Comparison of ENCODE assay signal across 8 cellular contexts in genomic region chr12:56151672-56152131, GRCh38. TPM values are rescaled to one million over a fixed set of nuclear protein-coding genes. Genes with fewer than 3 reads are reported as not detected.
DNase-seq lines count a peak whose midpoint lies in the region; ATAC-seq and FAIRE-seq lines count a peak whose summit lies in the region.

No MANE protein-coding gene starts in this region.

- intact Hi-C loops in left ventricle myocardium superior (cut with micrococcal nuclease), result no loop called here

- DNase-seq in HK-2 (ENCODE audit: unreplicated experiment) (peak; percentile 72), RCC 7860 (ENCODE audit: low spot score) (peak; percentile 44), left ventricle myocardium superior (peak; percentile 49), glomerular visceral epithelial cell (ENCODE audit: extremely low spot score) (no peak)
- DNase-seq in activated naive CD4-positive, alpha-beta T cell treated with anti-CD3 and anti-CD28 coated beads, Interleukin-2, amount 10 ng/mL, durations not matched to agents 7 days and 5 days, result peak; percentile 82

- FAIRE-seq in RCC 7860 (lab: Jason Lieb, UNC), result no peak

- ATAC-seq in GM19324 (IDR thresholded peaks at IDR 0.05; ENCODE audit: low FRiP score, unreplicated experiment), result peak; percentile 35
- peak; percentile 36 for ATAC-seq in left ventricle myocardium superior

- no peaks in the 10 kb centered on the region for H4K20me1 ChIP-seq in BLaER1

- H3K4me3 ChIP-seq in BLaER1 (peak overlapping the region; percentile 75), skeletal muscle tissue (ENCODE audit: low read length in 3 of 3) (peak overlapping the region; percentile 81 to 88 (median 83))

- H3K9ac ChIP-seq in BLaER1, result peak overlapping the region; percentile 88
- peak overlapping the region; percentile 88 to 95 (median 92) for H3K9ac ChIP-seq in skeletal muscle tissue (ENCODE audit: low read depth in 1 of 3, low read length in 3 of 3)

- peak overlapping the region; percentile 83 for H3K4me3 Mint-ChIP-seq in activated naive CD4-positive, alpha-beta T cell treated with anti-CD3 and anti-CD28 coated beads, Interleukin-2, amount 10 ng/mL, durations not matched to agents 7 days and 5 days

- peak overlapping the region; percentile 99 for H3K27ac Mint-ChIP-seq in activated naive CD4-positive, alpha-beta T cell treated with anti-CD3 and anti-CD28 coated beads, Interleukin-2, amount 10 ng/mL, durations not matched to agents 7 days and 5 days

- H3K27me3 Mint-ChIP-seq in activated naive CD4-positive, alpha-beta T cell treated with anti-CD3 and anti-CD28 coated beads, Interleukin-2, amount 10 ng/mL, durations not matched to agents 7 days and 5 days, result no peaks in the 10 kb centered on the region

- peaks cover 9% of the 10 kb centered on the region for H3K36me3 Mint-ChIP-seq in activated naive CD4-positive, alpha-beta T cell treated with anti-CD3 and anti-CD28 coated beads, Interleukin-2, amount 10 ng/mL, durations not matched to agents 7 days and 5 days

- H3K4me1 ChIP-seq in BLaER1 (peaks cover 47% of the 10 kb centered on the region), skeletal muscle tissue (ENCODE audit: control insufficient read depth in 3 of 3, insufficient read depth in 3 of 3, low read length in 3 of 3) (peaks cover 29 to 41% (median 35%) of the 10 kb centered on the region in 3 donors)

- H3K4me1 Mint-ChIP-seq in activated naive CD4-positive, alpha-beta T cell treated with anti-CD3 and anti-CD28 coated beads, Interleukin-2, amount 10 ng/mL, durations not matched to agents 7 days and 5 days, result peaks cover 51% of the 10 kb centered on the region

- H3K36me3 ChIP-seq in BLaER1, result peaks cover 27% of the 10 kb centered on the region
- H3K36me3 ChIP-seq in skeletal muscle tissue (ENCODE audit: control insufficient read depth in 3 of 3, insufficient read depth in 3 of 3, low read length in 3 of 3), result peaks cover 7 to 13% (median 10%) of the 10 kb centered on the region in 3 donors

- no peaks in the 10 kb centered on the region for H3K27me3 ChIP-seq in BLaER1
- H3K27me3 ChIP-seq in skeletal muscle tissue (ENCODE audit: control insufficient read depth in 3 of 3, insufficient read depth in 3 of 3, low read length in 3 of 3), result no peaks in the 10 kb centered on the region

- H3K9me3 ChIP-seq in BLaER1 (no peaks in the 10 kb centered on the region), skeletal muscle tissue (ENCODE audit: control insufficient read depth in 3 of 3, low read length in 3 of 3) (no peaks in the 10 kb centered on the region)

- H3K27ac ChIP-seq in BLaER1 (peak overlapping the region; percentile 84), skeletal muscle tissue (ENCODE audit: low read depth, low read length) (peak overlapping the region; percentile 98)

- H3K4me2 ChIP-seq in BLaER1, result peak overlapping the region; percentile 99

- CTCF ChIA-PET in activated naive CD4-positive, alpha-beta T cell treated with anti-CD3 and anti-CD28 coated beads, Interleukin-2, amount 10 ng/mL, durations not matched to agents 7 days and 5 days (lab: Charles Lee), result interaction anchor here (0.9 to 1.9 kb wide), 6 partner anchors 9 to 70 kb away, joined by 3 to 8 read pairs (median 6); partner anchors contain the start of genes ESYT1 and RNF41

- H3K9me3 Mint-ChIP-seq in activated naive CD4-positive, alpha-beta T cell treated with anti-CD3 and anti-CD28 coated beads, Interleukin-2, amount 10 ng/mL, durations not matched to agents 7 days and 5 days, result no peaks in the 10 kb centered on the region

RNA-seq across cellular contexts. Expression of gene MYL6B, which starts 0.7 kb away (rescaled TPM):
- total RNA-seq in left ventricle myocardium superior, result 41.4 TPM
- 451 TPM for total RNA-seq in skeletal muscle tissue

RNA-seq across cellular contexts. Expression of gene MYL6, which starts 6.5 kb away (rescaled TPM):
- 546 TPM for total RNA-seq in left ventricle myocardium superior
- total RNA-seq in skeletal muscle tissue, result 859 TPM

RNA-seq across cellular contexts. Expression of gene ESYT1, which starts 23.6 kb away (rescaled TPM):
- total RNA-seq in left ventricle myocardium superior (28.0 TPM), skeletal muscle tissue (149 TPM)

RNA-seq across cellular contexts. Expression of gene ZC3H10, which starts 33.6 kb away (rescaled TPM):
- total RNA-seq in left ventricle myocardium superior, result 5.5 TPM
- total RNA-seq in skeletal muscle tissue, result 5.7 TPM

RNA-seq across cellular contexts. Expression of gene RPL41, which starts 35.3 kb away (rescaled TPM):
- total RNA-seq in left ventricle myocardium superior, result 1,980 TPM
- total RNA-seq in skeletal muscle tissue, result 4,392 TPM

Comparison
In these comparisons a context has a peak if more than half of its experiments do, and no peak if none do; other contexts are left out.
1. RNA of gene MYL6B, which starts 0.7 kb away (total RNA-seq): 451 TPM in skeletal muscle tissue (single experiment); 41.4 TPM in left ventricle myocardium superior (single experiment); every median in the first group is over 10 times any median in the second.